Comparison of ENCODE assay signal across 8 cellular contexts in the genomic region with DNA sequence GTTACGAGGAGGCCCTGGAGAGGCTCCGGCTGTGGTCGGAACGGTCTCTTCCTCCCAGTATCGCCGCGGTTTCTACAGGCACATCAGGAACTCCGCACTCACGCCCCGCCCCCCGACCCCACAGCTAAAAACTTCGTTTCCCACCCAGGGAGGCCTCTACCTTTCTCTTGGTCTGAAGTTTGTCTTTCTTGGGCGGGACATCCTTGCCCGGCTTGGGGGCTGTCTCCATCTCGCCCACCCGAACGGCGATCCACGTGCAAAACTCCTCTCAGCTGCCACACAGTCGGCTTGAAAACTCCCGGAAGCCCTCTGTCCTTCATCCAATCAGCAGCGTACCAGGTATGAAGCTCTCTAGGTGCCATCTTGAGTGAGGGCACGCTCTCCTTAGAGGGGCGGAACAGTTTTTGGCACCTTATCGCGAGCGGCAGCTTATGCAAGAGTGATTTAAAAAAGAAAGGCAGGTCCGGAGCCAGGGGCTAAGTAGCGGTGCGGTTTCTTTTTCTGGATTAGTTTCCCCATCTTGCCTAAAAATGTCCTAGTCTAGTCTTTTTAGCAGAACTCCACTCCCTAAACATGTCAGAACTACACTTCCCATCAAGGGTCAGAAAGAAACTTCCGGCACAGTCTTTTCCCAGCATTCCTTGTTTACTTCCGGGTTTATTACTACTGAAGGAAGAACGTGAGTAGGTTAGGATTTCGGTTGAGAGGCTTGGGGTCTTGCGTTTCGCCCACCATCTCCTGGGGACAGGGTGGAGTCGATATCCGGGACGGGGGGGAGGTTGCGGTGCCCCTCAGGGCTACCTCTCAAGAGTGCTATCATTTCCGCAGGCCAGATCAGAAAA. TPM values are rescaled to one million over a fixed set of nuclear protein-coding genes. Genes with fewer than 3 reads are reported as not detected.
DNase-seq lines count a peak whose midpoint lies in the region; ATAC-seq and TF ChIP-seq lines count a peak whose summit lies in the region.

TSS of gene PFDN6 (plus strand) at position 660 of the 842 bp plus-strand sequence. CDS start 256 bp downstream, outside the sequence.
TSS of gene WDR46 (minus strand) at position 298 of the 842 bp plus-strand sequence. CDS start at position 229, 69 bp downstream.

- H2AFZ ChIP-seq in PC-9: peak within 1 kb of the TSS; percentile 81

- no peaks in the 10 kb centered on the region for H3K9me3 Mint-ChIP-seq in activated T-cell treated with anti-CD3 and anti-CD28 coated beads, Interleukin-2, amount 50 U/mL, for 24 hours

- peak within 1 kb of the TSS; percentile 98 for H3K27ac Mint-ChIP-seq in activated T-cell treated with anti-CD3 and anti-CD28 coated beads, Interleukin-2, amount 50 U/mL, for 24 hours

- intact Hi-C loops in PC-9 (cut with micrococcal nuclease; ENCODE audit: unreplicated experiment) (loop anchor here (10.0 kb wide), 1 partner anchor 286 kb away; no protein-coding TSS in a partner anchor), esophagus muscularis mucosa (cut with DNase I) (no loop called here)

- under 1% methylated on average over 36 of the region's 41 CpGs for WGBS in esophagus muscularis mucosa

- H3K9me2 ChIP-seq in PC-9 (ENCODE audit: insufficient read depth): no peaks in the 10 kb centered on the region

- peak; percentile 88 for DNase-seq in DMS79 (lab: John Stamatoyannopoulos, UW)
- peak; percentile 90 for DNase-seq in Jurkat, Clone E6-1 (ENCODE audit: low read depth, low spot score)
- peak; percentile 78 to 85 for DNase-seq in PC-9
- peak; percentile 85 for DNase-seq in activated T-cell treated with anti-CD3 and anti-CD28 coated beads, Interleukin-2, amount 50 U/mL, for 24 hours
- peak; percentile 95 for DNase-seq in esophagus muscularis mucosa (ENCODE audit: extremely low spot score)
- DNase-seq in stimulated activated naive CD4-positive, alpha-beta T cell (lab: John Stamatoyannopoulos, UW): peak; percentile 66 to 97 (median 84)

- CTCF ChIA-PET in PC-9 (lab: Charles Lee): interaction anchor here (0.7 to 0.9 kb wide), 2 partner anchors 40 to 170 kb away, joined by 4 to 12 read pairs; no protein-coding TSS in a partner anchor

- H3K79me2 ChIP-seq in PC-9 (ENCODE audit: low read depth): peaks cover 48% of the 10 kb centered on the region

- H3K36me3 ChIP-seq in PC-9 (ENCODE audit: low read depth) (peaks cover 17% of the 10 kb centered on the region), esophagus muscularis mucosa (peaks cover 26 to 74% (median 70%) of the 10 kb centered on the region in 4 donors), muscle layer of colon (ENCODE audit: insufficient read depth, low read length) (peaks cover 50% of the 10 kb centered on the region)

- H4K20me1 ChIP-seq in PC-9 (ENCODE audit: insufficient read depth): no peaks in the 10 kb centered on the region; the same call in none of the 2 replicates

- peaks cover 43% of the 10 kb centered on the region for H3K4me1 Mint-ChIP-seq in activated T-cell treated with anti-CD3 and anti-CD28 coated beads, Interleukin-2, amount 50 U/mL, for 24 hours (ENCODE audit: low read depth)

- H3K9me3 ChIP-seq in PC-9 (ENCODE audit: insufficient read depth, low read depth) (no peaks in the 10 kb centered on the region), esophagus muscularis mucosa (no peaks in the 10 kb centered on the region), muscle layer of colon (ENCODE audit: low read length) (no peaks in the 10 kb centered on the region)

- POLR2A ChIA-PET in PC-9 (lab: Charles Lee; ENCODE audit: unreplicated experiment): interaction anchor here (0.5 to 1.6 kb wide), 9 partner anchors 8 to 317 kb away, joined by 3 to 13 read pairs (median 7); partner anchors contain the start of genes RGL2, RPS18, VPS52 and ZBTB22

- peak within 1 kb of the TSS; percentile 91 for H3K4me2 ChIP-seq in PC-9

- TF ChIP-seq CTCF in PC-9 (conservative IDR thresholded peaks at IDR 0.05): no peak
- peak in 1 of 3 experiments; percentile 4 for TF ChIP-seq CTCF in esophagus muscularis mucosa (IDR thresholded peaks at IDR 0.05)

- peak within 1 kb of the TSS; percentile 96 for H3K4me3 ChIP-seq in Jurkat, Clone E6-1 (ENCODE audit: low read length)
- H3K4me3 ChIP-seq in PC-9 (peak within 1 kb of the TSS; percentile 93), esophagus muscularis mucosa (peak within 1 kb of the TSS; percentile 62 to 76 (median 75)), muscle layer of colon (ENCODE audit: low read depth in 1 of 2, low read length in 2 of 2) (peak within 1 kb of the TSS; percentile 79 to 83)

- H3K9ac ChIP-seq in muscle layer of colon (ENCODE audit: low read length): peak within 1 kb of the TSS; percentile 65

- peak within 1 kb of the TSS; percentile 98 for H3K4me3 Mint-ChIP-seq in activated T-cell treated with anti-CD3 and anti-CD28 coated beads, Interleukin-2, amount 50 U/mL, for 24 hours

- peak within 1 kb of the TSS; percentile 7; the same call in 1 of the 2 replicates for H3K27ac ChIP-seq in PC-9
- H3K27ac ChIP-seq in esophagus muscularis mucosa (replicated peaks in 1 of 4): peak within 1 kb of the TSS; percentile 72 to 87 (median 81)
- peak within 1 kb of the TSS; percentile 91 for H3K27ac ChIP-seq in muscle layer of colon (ENCODE audit: low read depth, low read length)

- no TSS peak for BruUV-seq in PC-9 (replicated peaks; lab: Mats Ljungman, UMichigan)

- H3K27me3 Mint-ChIP-seq in activated T-cell treated with anti-CD3 and anti-CD28 coated beads, Interleukin-2, amount 50 U/mL, for 24 hours: no peaks in the 10 kb centered on the region

- TF ChIP-seq POLR2A in esophagus muscularis mucosa (IDR thresholded peaks at IDR 0.05; ENCODE audit: low read depth): peak; percentile 9

- no peak for TF ChIP-seq EP300 in esophagus muscularis mucosa (IDR thresholded peaks at IDR 0.05)

- no peaks in the 10 kb centered on the region for H3K27me3 ChIP-seq in PC-9 (ENCODE audit: insufficient read depth, low read depth)
- no peaks in the 10 kb centered on the region for H3K27me3 ChIP-seq in esophagus muscularis mucosa
- no peaks in the 10 kb centered on the region for H3K27me3 ChIP-seq in muscle layer of colon (ENCODE audit: control insufficient read depth in 1 of 2, insufficient read depth in 2 of 2, low read length in 2 of 2)

- ATAC-seq in GM21717 (IDR thresholded peaks at IDR 0.05; ENCODE audit: unreplicated experiment): peak; percentile 65

- H3K4me1 ChIP-seq in PC-9 (replicated peaks; ENCODE audit: insufficient read depth): peaks cover 12% of the 10 kb centered on the region
- H3K4me1 ChIP-seq in esophagus muscularis mucosa: peaks cover 20 to 32% (median 26%) of the 10 kb centered on the region in 4 donors
- H3K4me1 ChIP-seq in muscle layer of colon (ENCODE audit: insufficient read depth, low read length): peaks cover 19% of the 10 kb centered on the region

- peaks cover 94% of the 10 kb centered on the region for H3K36me3 Mint-ChIP-seq in activated T-cell treated with anti-CD3 and anti-CD28 coated beads, Interleukin-2, amount 50 U/mL, for 24 hours (ENCODE audit: low read depth)

- H3F3A ChIP-seq in PC-9 (ENCODE audit: insufficient read depth, low read depth): peaks cover 27% of the 10 kb centered on the region

RNA-seq across cellular contexts. Expression of gene PFDN6, which starts in this region (rescaled TPM):
- polyA plus RNA-seq in Jurkat, Clone E6-1 (2012; ENCODE audit: insufficient read depth, insufficient read length): 218 TPM
- total RNA-seq in PC-9 (2021) (51.5 and 57.2 TPM in 2 replicates), esophagus muscularis mucosa (10 to 100 TPM; 29.1 to 54.2 (median 43.7) TPM)

RNA-seq across cellular contexts. Expression of gene WDR46, which starts in this region (rescaled TPM):
- 117 TPM for polyA plus RNA-seq in Jurkat, Clone E6-1 (2012; ENCODE audit: insufficient read depth, insufficient read length)
- 52.4 and 59.6 TPM in 2 replicates for total RNA-seq in PC-9 (2021)
- 10 to 100 TPM; 30.5 to 42.6 (median 35.7) TPM for total RNA-seq in esophagus muscularis mucosa

Comparison
In these comparisons a context has a peak if more than half of its experiments do, and no peak if none do; other contexts are left out.
1. Peak in every context shown above with its lines: DNase-seq, ATAC-seq, H3K4me3 ChIP-seq and H3K27ac ChIP-seq.
2. H3K27ac ChIP-seq: peak in every context shown above with its lines; median percentile 91 in muscle layer of colon; 81 in esophagus muscularis mucosa; 7 in PC-9.